In genomic region chr3:194395767-194396527, GRCh38 we compare ENCODE assay signal across 8 cellular contexts. TPM values are rescaled to one million over a fixed set of nuclear protein-coding genes. Genes with fewer than 3 reads are reported as not detected.
DNase-seq lines count a peak whose midpoint lies in the region; ATAC-seq and TF ChIP-seq lines count a peak whose summit lies in the region.

No MANE protein-coding gene starts in this region.

- peaks cover under 1% of the 10 kb centered on the region for H3K9me3 ChIP-seq in A673 (ENCODE audit: low read depth, low read length, poor library complexity, severe bottlenecking)

- intact Hi-C loops in A673 (cut with micrococcal nuclease; ENCODE audit: unreplicated experiment) = no loop called here

- H3K27ac ChIP-seq in A673 (ENCODE audit: low read depth, low read length, poor library complexity, severe bottlenecking) = peak overlapping the region; percentile 58

- CTCF ChIA-PET in A673 (lab: Charles Lee) = interaction anchor here (0.6 kb wide), 1 partner anchor 57 kb away, joined by 4 read pairs; no protein-coding TSS in a partner anchor

- H3K36me3 ChIP-seq in A673 (ENCODE audit: insufficient read depth, low read length, poor library complexity, severe bottlenecking) = no peaks in the 10 kb centered on the region

- DNase-seq in A673 (ENCODE audit: low spot score) (no peak), NCI-H69 (lab: John Stamatoyannopoulos, UW) (peak; percentile 97), kidney tubule cell (ENCODE audit: low spot score) (peak; percentile 19), NCI-H187 treated with DMSO at 0.1 percent for 48 hours (lab: John Stamatoyannopoulos, UW) (no peak)
- DNase-seq in activated effector memory CD4-positive, alpha-beta T cell treated with Interleukin-2 at 50 U/mL for 16 hours = peak; percentile 43
- peak; percentile 30 to 36 for DNase-seq in stimulated activated CD8-positive, alpha-beta memory T cell treated with anti-CD3 and anti-CD28 coated beads, Interleukin-15, amount 100 ng/mL, for 4 hours (ENCODE audit: low read depth in 2 of 2)

- no peak for TF ChIP-seq CTCF in A673 (conservative IDR thresholded peaks at IDR 0.05; ENCODE audit: low read depth, low read length)

- H3K27me3 ChIP-seq in A673 (replicated peaks; ENCODE audit: insufficient read depth, low read depth, low read length, poor library complexity) = no peaks in the 10 kb centered on the region

- no peak for ATAC-seq in HG03342 (IDR thresholded peaks at IDR 0.05; ENCODE audit: unreplicated experiment)
- ATAC-seq in HG02763 (IDR thresholded peaks at IDR 0.05; ENCODE audit: unreplicated experiment) = no peak

- POLR2A ChIA-PET in A673 (lab: Charles Lee; ENCODE audit: low non-redundant PET) = no interaction called here

- BruUV-seq in A673 (replicated peaks; lab: Mats Ljungman, UMichigan) = no TSS peak

- no peak overlapping the region for H3K4me3 ChIP-seq in A673 (ENCODE audit: low read depth, low read length, poor library complexity, severe bottlenecking)

- peaks cover 18% of the 10 kb centered on the region for H3K4me1 ChIP-seq in A673 (ENCODE audit: insufficient read depth, low read length, poor library complexity, severe bottlenecking)

RNA-seq across cellular contexts. Expression of gene GP5, which starts 3.1 kb away (rescaled TPM):
- total RNA-seq in A673 (2021) = 0.09 and 0.11 TPM in 2 replicates

RNA-seq across cellular contexts. Expression of gene LRRC15, which starts 26.4 kb away (rescaled TPM):
- total RNA-seq in A673 (2021) = not detected in 2 replicates

RNA-seq across cellular contexts. Expression of gene CPN2, which starts 44.8 kb away (rescaled TPM):
- not detected in 2 replicates for total RNA-seq in A673 (2021)

Comparison
In these comparisons a context has a peak if more than half of its experiments do, and no peak if none do; other contexts are left out.
1. DNase-seq: peak in NCI-H69 (single experiment), activated effector memory CD4-positive, alpha-beta T cell treated with Interleukin-2 at 50 U/mL for 16 hours (single experiment), kidney tubule cell (single experiment) and stimulated activated CD8-positive, alpha-beta memory T cell treated with anti-CD3 and anti-CD28 coated beads, Interleukin-15, amount 100 ng/mL, for 4 hours (2 of 2); none in A673 (single experiment) and NCI-H187 treated with DMSO at 0.1 percent for 48 hours (single experiment).